ENCODE assay signal across 8 cellular contexts in the genomic region with DNA sequence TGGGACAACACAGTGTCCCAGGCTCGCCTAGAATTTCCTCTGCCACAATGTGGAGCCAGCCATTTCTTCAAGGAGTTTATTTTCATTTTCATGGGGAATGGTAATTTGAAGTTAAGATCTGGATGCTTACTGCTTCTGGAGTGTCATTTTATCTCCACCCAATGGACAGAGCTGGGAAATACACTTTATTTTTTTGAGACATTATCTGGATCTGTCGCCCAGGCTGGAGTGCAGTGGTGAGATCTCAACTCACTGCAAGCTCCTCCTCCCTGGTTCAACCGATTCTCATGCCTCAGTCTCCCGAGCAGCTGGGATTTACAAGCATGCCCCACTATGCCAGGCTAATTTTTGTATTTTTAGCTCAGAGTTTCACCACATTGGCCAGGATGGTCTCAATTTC. TPM values are rescaled to one million over a fixed set of nuclear protein-coding genes. Genes with fewer than 3 reads are reported as not detected.
A peak's percentile ranks its signal among the peaks of the same experiment; 100 is the strongest.
DNase-seq lines count a peak whose midpoint lies in the region; ATAC-seq and TF ChIP-seq lines count a peak whose summit lies in the region.

No MANE protein-coding gene starts in this region.

- H3K4me1 ChIP-seq in Panc1 (ENCODE audit: control insufficient read depth, insufficient read depth, low read length) (no peaks in the 10 kb centered on the region), left lung (no peaks in the 10 kb centered on the region), thyroid gland (peaks cover 2 to 4% of the 10 kb centered on the region in 2 donors)

- H3K9me3 Mint-ChIP-seq in activated T-cell treated with anti-CD3 and anti-CD28 coated beads, Interleukin-2, amount 50 U/mL, for 24 hours: peaks cover 2% of the 10 kb centered on the region

- H3K27ac ChIP-seq in Panc1 (ENCODE audit: low read length): no peak overlapping the region
- no peak overlapping the region for H3K27ac ChIP-seq in left lung
- H3K27ac ChIP-seq in thyroid gland: no peak overlapping the region

- CTCF ChIA-PET in Panc1 (lab: Charles Lee): interaction anchor here (0.6 to 1.0 kb wide), 4 partner anchors 49 to 393 kb away, joined by 3 to 6 read pairs (median 6); no protein-coding TSS in a partner anchor

- peak; percentile 49 for TF ChIP-seq CTCF in HFF-Myc (IDR thresholded peaks at IDR 0.05; ENCODE audit: low read depth, low read length, missing control alignments)
- peak; percentile 77 for TF ChIP-seq CTCF in Panc1 (IDR thresholded peaks at IDR 0.05)
- TF ChIP-seq CTCF in choroid plexus epithelial cell (conservative IDR thresholded peaks at IDR 0.05; ENCODE audit: low read depth, low read length): peak; percentile 73
- TF ChIP-seq CTCF in left lung (IDR thresholded peaks at IDR 0.05): peak; percentile 36 to 53
- TF ChIP-seq CTCF in thyroid gland (IDR thresholded peaks at IDR 0.05): peak; percentile 13 to 70 (median 49)

- peak; percentile 35 for DNase-seq in activated T-cell treated with anti-CD3 and anti-CD28 coated beads, Interleukin-2, amount 50 U/mL, for 24 hours
- no peak for DNase-seq in activated T-cell treated with anti-CD3 and anti-CD28 coated beads, Interleukin-2, amount 50 U/mL, for 1 hour
- DNase-seq in HFF-Myc (ENCODE audit: extremely low read depth, low read depth) (peak; percentile 66), Panc1 (ENCODE audit: low read depth, low spot score) (peak; percentile 48), choroid plexus epithelial cell (ENCODE audit: low read depth) (peak; percentile 87), left lung (no peak), thyroid gland (peak; percentile 6 to 17)
- DNase-seq in activated naive CD4-positive, alpha-beta T cell treated with Interleukin-2 at 50 U/mL for 16 hours: no peak

- no peak overlapping the region for H3K4me3 ChIP-seq in HFF-Myc (replicated peaks; ENCODE audit: low read depth, low read length)
- H3K4me3 ChIP-seq in Panc1 (ENCODE audit: low read depth in 2 of 2, low read length in 2 of 2): no peak overlapping the region
- no peak overlapping the region for H3K4me3 ChIP-seq in choroid plexus epithelial cell (ENCODE audit: low read depth, low read length)
- no peak overlapping the region for H3K4me3 ChIP-seq in left lung
- H3K4me3 ChIP-seq in thyroid gland (replicated peaks in 1 of 3): no peak overlapping the region

- H3K36me3 Mint-ChIP-seq in activated T-cell treated with anti-CD3 and anti-CD28 coated beads, Interleukin-2, amount 50 U/mL, for 24 hours (ENCODE audit: low read depth): peaks cover 4% of the 10 kb centered on the region

- 1 to 5% methylated on average over 4 of the region's 4 CpGs for WGBS in thyroid gland, 2 donors

- in situ Hi-C loops in Panc1 (cut with HindIII; ENCODE audit: low pct_unique_long_range_greater_than_20kb, low sequenced_read_pairs): no loop called here

- H3K36me3 ChIP-seq in Panc1 (ENCODE audit: control insufficient read depth, insufficient read depth, low read length): no peaks in the 10 kb centered on the region
- H3K36me3 ChIP-seq in left lung: no peaks in the 10 kb centered on the region
- no peaks in the 10 kb centered on the region for H3K36me3 ChIP-seq in thyroid gland

- H3K4me1 Mint-ChIP-seq in activated T-cell treated with anti-CD3 and anti-CD28 coated beads, Interleukin-2, amount 50 U/mL, for 24 hours (ENCODE audit: low read depth): peaks cover 26% of the 10 kb centered on the region

- H3K27ac Mint-ChIP-seq in activated T-cell treated with anti-CD3 and anti-CD28 coated beads, Interleukin-2, amount 50 U/mL, for 24 hours: no peak overlapping the region

- BruUV-seq in Panc1 (replicated peaks; lab: Mats Ljungman, UMichigan): no TSS peak

- H3K9me3 ChIP-seq in Panc1 (ENCODE audit: control insufficient read depth, insufficient read depth, low read depth, low read length) (no peaks in the 10 kb centered on the region), left lung (no peaks in the 10 kb centered on the region), thyroid gland (no peaks in the 10 kb centered on the region)

- H3K27me3 ChIP-seq in Panc1 (ENCODE audit: control insufficient read depth, insufficient read depth, low read length) (no peaks in the 10 kb centered on the region), left lung (no peaks in the 10 kb centered on the region), thyroid gland (no peaks in the 10 kb centered on the region)

- no peaks in the 10 kb centered on the region for H3K27me3 Mint-ChIP-seq in activated T-cell treated with anti-CD3 and anti-CD28 coated beads, Interleukin-2, amount 50 U/mL, for 24 hours

- POLR2A ChIA-PET in Panc1 (lab: Charles Lee): no interaction called here

- TF ChIP-seq POLR2A in thyroid gland (IDR thresholded peaks at IDR 0.05): no peak

- ATAC-seq in Panc1 (peak; percentile 91), left lung (peak; percentile 90)

- intact Hi-C loops in Panc1 (cut with micrococcal nuclease; ENCODE audit: unreplicated experiment) (loop anchor here (5.0 to 10.0 kb wide), 3 partner anchors 51 to 391 kb away; no protein-coding TSS in a partner anchor), left lung (cut with DNase I) (loop anchor here in 1 of 2 donors (10.0 kb wide), 1 partner anchor 394 kb away; no protein-coding TSS in a partner anchor), thyroid gland (cut with DNase I) (loop anchor here (10.0 kb wide), 1 partner anchor 274 kb away; no protein-coding TSS in a partner anchor)

- no peak overlapping the region for H3K4me3 Mint-ChIP-seq in activated T-cell treated with anti-CD3 and anti-CD28 coated beads, Interleukin-2, amount 50 U/mL, for 24 hours

RNA-seq across cellular contexts. Expression of a gene that starts 12.7 kb away (rescaled TPM):
- total RNA-seq in Panc1 (2021; ENCODE audit: unreplicated experiment) (15.4 TPM), left lung (1 to 10 TPM; 8.8 to 9.4 TPM), thyroid gland (10 to 100 TPM; 10.3 to 13.9 (median 12.0) TPM)
- polyA plus RNA-seq in Panc1 (2012; ENCODE audit: insufficient read length): 21.5 TPM

RNA-seq across cellular contexts. Expression of a gene that starts 25.0 kb away (rescaled TPM):
- total RNA-seq in Panc1 (2021; ENCODE audit: unreplicated experiment): 1.6 TPM
- polyA plus RNA-seq in Panc1 (2012; ENCODE audit: insufficient read length): 0.63 TPM
- 1 to 10 TPM; 3.0 to 3.2 TPM for total RNA-seq in left lung
- total RNA-seq in thyroid gland: 1 to 10 TPM; 2.2 to 4.7 (median 3.8) TPM

RNA-seq across cellular contexts. Expression of a gene that starts 47.2 kb away (rescaled TPM):
- total RNA-seq in Panc1 (2021; ENCODE audit: unreplicated experiment): not detected
- not detected for polyA plus RNA-seq in Panc1 (2012; ENCODE audit: insufficient read length)
- not detected for total RNA-seq in left lung
- not detected for total RNA-seq in thyroid gland

Comparison
In these comparisons a context has a peak if more than half of its experiments do, and no peak if none do; other contexts are left out.
1. DNase-seq: peak in activated T-cell treated with anti-CD3 and anti-CD28 coated beads, Interleukin-2, amount 50 U/mL, for 24 hours (single experiment), HFF-Myc (single experiment), Panc1 (single experiment), choroid plexus epithelial cell (single experiment) and thyroid gland (2 of 2); none in activated T-cell treated with anti-CD3 and anti-CD28 coated beads, Interleukin-2, amount 50 U/mL, for 1 hour (single experiment), left lung (0 of 2) and activated naive CD4-positive, alpha-beta T cell treated with Interleukin-2 at 50 U/mL for 16 hours (single experiment).
2. Peak in every context shown above with its lines, with median percentiles within 50 percentile points of each other: CTCF ChIP-seq.